Comparison of ENCODE assay signal across 22 cellular contexts in the genomic region with DNA sequence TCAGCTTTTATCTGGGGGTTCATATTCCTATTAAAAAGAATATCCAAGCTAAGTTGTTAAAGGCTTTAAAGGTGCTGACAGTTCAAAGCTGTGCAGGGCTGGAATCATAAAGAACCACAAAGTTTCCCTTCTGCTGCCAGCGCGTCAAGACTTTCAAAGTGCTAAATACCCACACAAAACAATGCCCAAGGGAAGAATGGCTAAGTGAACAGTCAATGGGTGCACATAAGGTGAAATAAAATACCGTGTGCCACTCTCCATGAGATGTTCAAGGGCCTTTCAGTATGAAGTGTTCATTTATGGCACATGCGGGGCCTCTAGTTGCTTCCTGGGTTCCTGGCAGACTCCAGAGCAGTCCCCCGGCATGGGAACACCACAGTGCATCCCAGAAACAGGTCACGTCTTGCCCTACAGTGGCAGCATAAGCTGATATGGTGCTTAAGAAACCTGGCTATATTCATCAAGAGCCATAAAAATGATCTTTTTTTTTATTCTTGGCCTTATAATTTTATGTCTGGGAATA.
"Had no signal": no experiment of that assay in that cellular context is flagged by ENCODE, and none has a peak within 500 bp of the region (broad histone marks: within the 10 kb centered on the region; RNA-seq: fewer than 3 reads in every experiment).

No MANE protein-coding gene starts in this region.

- H2AFZ ChIP-seq: neural progenitor cell had no signal

- H3K27me3 Mint-ChIP-seq: dendritic cell treated with granulocyte-macrophage colony-stimulating factor and Interleukin-4, amounts not matched to agents 40 ng/mL and 50 ng/mL, for 4 days; effector memory CD8-positive, alpha-beta T cell; natural killer cell treated with Interleukin-12 subunit alpha and Interleukin-12 subunit beta and Interleukin-15 and Interleukin-18, amount 100 ng/mL, for 72 hours; stimulated activated memory B cell treated with anti-CD40 and anti-IgM and Interleukin-4, amounts not matched to agents 10 μg/mL and 1 μg/mL and 100 μg/mL, for 72 hours; stimulated activated naive CD8-positive, alpha-beta T cell treated with anti-CD3 and anti-CD28 coated beads, Interleukin-15, Interleukin-2, amounts not matched to agents 100 ng/mL and 50 ng/mL, for 24 hours had no signal

- H3K4me1 Mint-ChIP-seq: immature natural killer cell, neural progenitor cell had no signal

- H3K4me2 ChIP-seq: neural progenitor cell had no signal

- H3K27ac ChIP-seq: esophagus squamous epithelium, gastroesophageal sphincter, left lung, neural progenitor cell, ovary, tibial artery had no signal

- H3K9me3 Mint-ChIP-seq: dendritic cell treated with granulocyte-macrophage colony-stimulating factor and Interleukin-4, amounts not matched to agents 40 ng/mL and 50 ng/mL, for 4 days; effector memory CD8-positive, alpha-beta T cell; immature natural killer cell; natural killer cell treated with Interleukin-12 subunit alpha and Interleukin-12 subunit beta and Interleukin-15 and Interleukin-18, amount 100 ng/mL, for 72 hours; neural progenitor cell; stimulated activated memory B cell treated with anti-CD40 and anti-IgM and Interleukin-4, amounts not matched to agents 10 μg/mL and 1 μg/mL and 100 μg/mL, for 72 hours; stimulated activated naive CD8-positive, alpha-beta T cell treated with anti-CD3 and anti-CD28 coated beads, Interleukin-15, Interleukin-2, amounts not matched to agents 100 ng/mL and 50 ng/mL, for 24 hours had no signal

- H3K36me3 ChIP-seq: ovary had no signal

- H3K4me3 ChIP-seq: esophagus squamous epithelium, gastroesophageal sphincter, left lung, lung, neural progenitor cell, ovary, tibial artery had no signal

- H3K27ac Mint-ChIP-seq: dendritic cell treated with granulocyte-macrophage colony-stimulating factor and Interleukin-4, amounts not matched to agents 40 ng/mL and 50 ng/mL, for 4 days; effector memory CD8-positive, alpha-beta T cell; natural killer cell treated with Interleukin-12 subunit alpha and Interleukin-12 subunit beta and Interleukin-15 and Interleukin-18, amount 100 ng/mL, for 72 hours; neural progenitor cell; stimulated activated memory B cell treated with anti-CD40 and anti-IgM and Interleukin-4, amounts not matched to agents 10 μg/mL and 1 μg/mL and 100 μg/mL, for 72 hours; stimulated activated naive CD8-positive, alpha-beta T cell treated with anti-CD3 and anti-CD28 coated beads, Interleukin-15, Interleukin-2, amounts not matched to agents 100 ng/mL and 50 ng/mL, for 24 hours had no signal

- H3K27me3 ChIP-seq: esophagus squamous epithelium, gastroesophageal sphincter, left lung, neural progenitor cell, ovary, tibial artery had no signal

- H3K4me1 ChIP-seq: gastroesophageal sphincter, left lung, tibial artery had no signal

- DNase-seq: effector memory CD8-positive, alpha-beta T cell; esophagus squamous epithelium; foreskin fibroblast; glutamatergic neuron; immature natural killer cell; left lung; mesenchymal stem cell; midbrain; nucleus accumbens; ovary; right cardiac atrium; stimulated activated CD4-positive, alpha-beta T cell treated with anti-CD3 and anti-CD28 coated beads, Interleukin-15, amount 100 ng/mL, for 24 hours; stimulated activated CD4-positive, alpha-beta T cell treated with anti-CD3 and anti-CD28 coated beads, Interleukin-1b, Interleukin-23, amount 100 ng/mL, for 48 hours; stimulated activated CD4-positive, alpha-beta T cell treated with anti-CD3 and anti-CD28 coated beads, Interleukin-4, amount 100 ng/mL, for 24 hours; tibial artery had no signal

- ATAC-seq: effector memory CD8-positive, alpha-beta T cell; gastroesophageal sphincter; left lung; natural killer cell treated with Interleukin-12 subunit alpha and Interleukin-12 subunit beta and Interleukin-15 and Interleukin-18, amount 100 ng/mL, for 72 hours; right cardiac atrium; stimulated activated memory B cell treated with anti-CD40 and anti-IgM and Interleukin-4, amounts not matched to agents 10 μg/mL and 1 μg/mL and 100 μg/mL, for 72 hours had no signal

- H3K9ac ChIP-seq: neural progenitor cell had no signal

- H3K9me3 ChIP-seq: esophagus squamous epithelium, gastroesophageal sphincter, left lung, ovary, tibial artery had no signal

- H3K4me3 Mint-ChIP-seq: dendritic cell treated with granulocyte-macrophage colony-stimulating factor and Interleukin-4, amounts not matched to agents 40 ng/mL and 50 ng/mL, for 4 days; effector memory CD8-positive, alpha-beta T cell; immature natural killer cell; natural killer cell treated with Interleukin-12 subunit alpha and Interleukin-12 subunit beta and Interleukin-15 and Interleukin-18, amount 100 ng/mL, for 72 hours; neural progenitor cell; stimulated activated memory B cell treated with anti-CD40 and anti-IgM and Interleukin-4, amounts not matched to agents 10 μg/mL and 1 μg/mL and 100 μg/mL, for 72 hours; stimulated activated naive CD8-positive, alpha-beta T cell treated with anti-CD3 and anti-CD28 coated beads, Interleukin-15, Interleukin-2, amounts not matched to agents 100 ng/mL and 50 ng/mL, for 24 hours had no signal
